ENCODE assay signal across 8 cellular contexts in genomic region chrX:153726286-153727107, GRCh38. TPM values are rescaled to one million over a fixed set of nuclear protein-coding genes. Genes with fewer than 3 reads are reported as not detected.
A peak's percentile ranks its signal among the peaks of the same experiment; 100 is the strongest.
DNase-seq lines count a peak whose midpoint lies in the region; ATAC-seq and TF ChIP-seq lines count a peak whose summit lies in the region.

No MANE protein-coding gene starts in this region.

- TF ChIP-seq CTCF in CD14-positive monocyte (IDR thresholded peaks at IDR 0.05) = no peak
- TF ChIP-seq CTCF in sigmoid colon (IDR thresholded peaks at IDR 0.05) = no peak

- 4 to 11% methylated on average over 34 to 35 of the region's 35 CpGs for WGBS in sigmoid colon, 2 donors

- H3K27ac Mint-ChIP-seq in CD14-positive monocyte = peak overlapping the region; percentile 84 to 93 (median 92)

- TF ChIP-seq POLR2A in sigmoid colon (IDR thresholded peaks at IDR 0.05) = no peak

- peak overlapping the region; percentile 73 to 78 for H3K4me3 Mint-ChIP-seq in CD14-positive monocyte

- H3K9me3 Mint-ChIP-seq in CD14-positive monocyte = peaks cover 0 to 22% (median 8%) of the 10 kb centered on the region in 7 donors

- intact Hi-C loops in CD14-positive monocyte (cut with micrococcal nuclease) = no loop called here
- intact Hi-C loops in sigmoid colon (cut with DNase I) = loop anchor here (2.0 kb wide), 1 partner anchor 16 kb away; no protein-coding TSS in a partner anchor

- peaks cover 51% of the 10 kb centered on the region for H3K4me1 Mint-ChIP-seq in CD14-positive monocyte

- DNase-seq in CD14-positive monocyte (ENCODE audit: low spot score) = peak; percentile 85
- DNase-seq in OCI-M1 (lab: John Stamatoyannopoulos, UW) = peak; percentile 91
- DNase-seq in amygdala (lab: John Stamatoyannopoulos, UW) = peak in 30 of 56 donors; percentile 16 to 75 (median 58)
- peak in 32 of 51 donors; percentile 6 to 83 (median 52) for DNase-seq in hypothalamus (lab: John Stamatoyannopoulos, UW)
- peak; percentile 82 for DNase-seq in sigmoid colon
- DNase-seq in NCI-H524 (lab: John Stamatoyannopoulos, UW) = no peak

- H3K9me3 ChIP-seq in sigmoid colon = no peaks in the 10 kb centered on the region

- ATAC-seq in GM18873 (IDR thresholded peaks at IDR 0.05; ENCODE audit: low FRiP score, unreplicated experiment) = peak; percentile 45
- ATAC-seq in HG03103 (IDR thresholded peaks at IDR 0.05; ENCODE audit: low read depth, unreplicated experiment) = peak; percentile 41

- H3K27me3 Mint-ChIP-seq in CD14-positive monocyte (ENCODE audit: low read depth in 3 of 3) = peaks cover 0 to 3% (median 0%) of the 10 kb centered on the region in 3 donors

- TF ChIP-seq EP300 in sigmoid colon (IDR thresholded peaks at IDR 0.05) = no peak

- peaks cover 16 to 26% of the 10 kb centered on the region in 2 donors for H3K36me3 Mint-ChIP-seq in CD14-positive monocyte

- H3K27me3 ChIP-seq in sigmoid colon = no peaks in the 10 kb centered on the region

- peaks cover 0 to 60% (median 55%) of the 10 kb centered on the region in 4 donors for H3K4me1 ChIP-seq in sigmoid colon

- peak overlapping the region; percentile 86 to 93 (median 91) for H3K27ac ChIP-seq in sigmoid colon

- peaks cover 0 to 11% (median 0%) of the 10 kb centered on the region in 4 donors for H3K36me3 ChIP-seq in sigmoid colon

- peak overlapping the region in 3 of 4 donors; percentile 69 to 78 (median 76) for H3K4me3 ChIP-seq in sigmoid colon

RNA-seq across cellular contexts. Expression of gene ABCD1, which starts 1.8 kb away (rescaled TPM):
- polyA plus RNA-seq in CD14-positive monocyte (1 to 10 TPM; 5.6 to 5.8 TPM), sigmoid colon (10 to 100 TPM in 1 of 3 donors, 1 to 10 TPM in 2; 1.8 to 12.8 (median 3.2) TPM)
- 10 to 100 TPM; 11.0 to 21.3 (median 18.3) TPM for total RNA-seq in sigmoid colon

RNA-seq across cellular contexts. Expression of gene BCAP31, which starts 2.3 kb away (rescaled TPM):
- 100 to 1,000 TPM; 288 to 294 TPM for polyA plus RNA-seq in CD14-positive monocyte
- total RNA-seq in sigmoid colon = 100 to 1,000 TPM in 1 of 4 donors, 10 to 100 TPM in 3; 59.3 to 124 (median 70.4) TPM
- polyA plus RNA-seq in sigmoid colon = 100 to 1,000 TPM in 1 of 3 donors, 10 to 100 TPM in 2; 61.3 to 216 (median 70.9) TPM

RNA-seq across cellular contexts. Expression of gene PLXNB3, which starts 37.6 kb away (rescaled TPM):
- polyA plus RNA-seq in CD14-positive monocyte (not detected), sigmoid colon (1 to 10 TPM in 1 of 3 donors, under 1 TPM in 1, not detected in 1; 0.60 to 2.2 TPM)
- 10 to 100 TPM in 3 of 4 donors, 1 to 10 TPM in 1; 9.2 to 50.1 (median 25.7) TPM for total RNA-seq in sigmoid colon

RNA-seq across cellular contexts. Expression of gene SLC6A8, which starts 38.8 kb away (rescaled TPM):
- under 1 TPM; 0.23 to 0.85 TPM for polyA plus RNA-seq in CD14-positive monocyte
- 10 to 100 TPM; 31.9 to 60.7 (median 35.1) TPM for total RNA-seq in sigmoid colon
- 100 to 1,000 TPM in 1 of 3 donors, 10 to 100 TPM in 2; 67.9 to 158 (median 70.5) TPM for polyA plus RNA-seq in sigmoid colon

RNA-seq across cellular contexts. Expression of gene PNCK, which starts 52.9 kb away (rescaled TPM):
- polyA plus RNA-seq in CD14-positive monocyte (not detected), sigmoid colon (1 to 10 TPM in 1 of 3 donors, not detected in 2; 4.6 TPM)
- 100 to 1,000 TPM in 1 of 4 donors, 10 to 100 TPM in 3; 33.9 to 135 (median 64.2) TPM for total RNA-seq in sigmoid colon

Comparison
In these comparisons a context has a peak if more than half of its experiments do, and no peak if none do; other contexts are left out.
1. DNase-seq: peak in CD14-positive monocyte (single experiment), OCI-M1 (single experiment), amygdala (30 of 56), hypothalamus (32 of 51) and sigmoid colon (single experiment); none in NCI-H524 (0 of 2).